10 cellular contexts compared by ENCODE assay signal in the genomic region with DNA sequence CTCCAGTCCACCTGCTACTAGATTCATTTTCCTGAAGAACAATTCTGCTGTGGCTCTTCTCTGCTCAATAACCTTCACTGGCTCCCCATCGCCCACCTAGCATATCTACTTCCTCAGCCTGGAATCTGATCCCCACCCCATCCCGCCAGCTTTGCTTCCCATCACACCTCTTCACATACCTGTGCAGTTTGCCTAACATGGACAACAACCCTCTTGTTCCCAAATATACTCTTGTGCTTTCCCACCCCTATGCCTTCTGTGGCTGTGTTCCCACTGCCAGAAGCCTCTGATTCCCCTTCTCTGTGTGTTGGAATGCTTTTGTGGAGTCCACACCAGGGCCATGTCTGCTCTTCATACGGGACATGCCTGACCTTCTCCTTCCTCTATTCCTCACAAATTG. TPM values are rescaled to one million over a fixed set of nuclear protein-coding genes. Genes with fewer than 3 reads are reported as not detected.
DNase-seq lines count a peak whose midpoint lies in the region; ATAC-seq and TF ChIP-seq lines count a peak whose summit lies in the region.
"Had no signal": no experiment of that assay in that cellular context is flagged by ENCODE, and none has a peak within 500 bp of the region (broad histone marks: within the 10 kb centered on the region; RNA-seq: fewer than 3 reads in every experiment).

No MANE protein-coding gene starts in this region.

- no peaks in the 10 kb centered on the region for H3K27me3 Mint-ChIP-seq in activated T-cell treated with anti-CD3 and anti-CD28 coated beads, Interleukin-2, amount 50 U/mL, for 4 hours (ENCODE audit: low read depth)
- H3K27me3 Mint-ChIP-seq in activated naive CD8-positive, alpha-beta T cell: no peaks in the 10 kb centered on the region
- no peaks in the 10 kb centered on the region for H3K27me3 Mint-ChIP-seq in memory B cell

- H3K4me3 ChIP-seq in tibial artery (no peak overlapping the region), MG63 (no peak overlapping the region)

- H3K4me3 Mint-ChIP-seq in activated T-cell treated with anti-CD3 and anti-CD28 coated beads, Interleukin-2, amount 50 U/mL, for 4 hours: peak overlapping the region; percentile 63
- H3K4me3 Mint-ChIP-seq in activated naive CD8-positive, alpha-beta T cell: peak overlapping the region; percentile 57
- H3K4me3 Mint-ChIP-seq in memory B cell: peak overlapping the region; percentile 35

- TF ChIP-seq CTCF in tibial artery (IDR thresholded peaks at IDR 0.05): no peak

- H3K27ac Mint-ChIP-seq in activated naive CD8-positive, alpha-beta T cell: peak overlapping the region; percentile 90
- peak overlapping the region; percentile 83 for H3K27ac Mint-ChIP-seq in memory B cell

- H3K27ac ChIP-seq in tibial artery: peak overlapping the region; percentile 72 to 73

- peaks cover 93% of the 10 kb centered on the region for H3K4me1 Mint-ChIP-seq in activated T-cell treated with anti-CD3 and anti-CD28 coated beads, Interleukin-2, amount 50 U/mL, for 4 hours (ENCODE audit: low read depth)
- peaks cover 92% of the 10 kb centered on the region for H3K4me1 Mint-ChIP-seq in activated naive CD8-positive, alpha-beta T cell (ENCODE audit: low read depth)
- H3K4me1 Mint-ChIP-seq in memory B cell: peaks cover 55% of the 10 kb centered on the region

- intact Hi-C loops in tibial artery (cut with DNase I; ENCODE audit: low total_unique reads): no loop called here

- H3K36me3 Mint-ChIP-seq in activated T-cell treated with anti-CD3 and anti-CD28 coated beads, Interleukin-2, amount 50 U/mL, for 4 hours (ENCODE audit: insufficient read depth): peaks cover 2% of the 10 kb centered on the region
- H3K36me3 Mint-ChIP-seq in activated naive CD8-positive, alpha-beta T cell: peaks cover 2% of the 10 kb centered on the region
- peaks cover 3% of the 10 kb centered on the region for H3K36me3 Mint-ChIP-seq in memory B cell

- no peaks in the 10 kb centered on the region for H3K9me3 Mint-ChIP-seq in activated T-cell treated with anti-CD3 and anti-CD28 coated beads, Interleukin-2, amount 50 U/mL, for 4 hours
- H3K9me3 Mint-ChIP-seq in activated naive CD8-positive, alpha-beta T cell (ENCODE audit: low read depth): no peaks in the 10 kb centered on the region
- no peaks in the 10 kb centered on the region for H3K9me3 Mint-ChIP-seq in memory B cell

- ATAC-seq in activated T-cell treated with anti-CD3 and anti-CD28 coated beads, Interleukin-2, amount 50 U/mL, for 4 hours: no peak
- no peak for ATAC-seq in memory B cell (ENCODE audit: low read depth)

- peaks cover 0 to 35% (median 20%) of the 10 kb centered on the region in 4 donors for H3K4me1 ChIP-seq in tibial artery

- no peak for DNase-seq in activated T-cell treated with anti-CD3 and anti-CD28 coated beads, Interleukin-2, amount 50 U/mL, for 4 hours
- DNase-seq in activated T-cell treated with anti-CD3 and anti-CD28 coated beads for 4 hours (no peak), memory B cell (ENCODE audit: low spot score in 2 of 2) (no peak), tibial artery (no peak), NCI-H526 (lab: John Stamatoyannopoulos, UW) (no peak), MG63 (no peak), midbrain (lab: John Stamatoyannopoulos, UW) (no peak)
- DNase-seq: effector memory CD4-positive, alpha-beta T cell; stimulated activated CD4-positive, alpha-beta T cell treated with anti-CD3 and anti-CD28 coated beads, Interleukin-2, amount 100 ng/mL, for 48 hours had no signal

- H3K36me3 ChIP-seq in tibial artery: no peaks in the 10 kb centered on the region
- H3K36me3 ChIP-seq in MG63: no peaks in the 10 kb centered on the region

- H3K9me3 ChIP-seq in tibial artery (no peaks in the 10 kb centered on the region), MG63 (peaks cover 12% of the 10 kb centered on the region)

- no peaks in the 10 kb centered on the region for H3K27me3 ChIP-seq in tibial artery
- H3K27me3 ChIP-seq in MG63: no peaks in the 10 kb centered on the region

RNA-seq across cellular contexts. Expression of gene CMTM7, which starts 29.5 kb away (rescaled TPM):
- total RNA-seq in activated T-cell treated with anti-CD3 and anti-CD28 coated beads, Interleukin-2, amount 50 U/mL, for 4 hours: 10 to 100 TPM; 19.1 to 23.2 (median 21.3) TPM
- total RNA-seq in MG63 (2014; rRNA removed; shearing (Covaris generic); ENCODE audit: low replicate concordance): 1.7 TPM in 1 of 2 replicates, not detected in the other
